ENCODE assay signal across 8 cellular contexts in the genomic region with DNA sequence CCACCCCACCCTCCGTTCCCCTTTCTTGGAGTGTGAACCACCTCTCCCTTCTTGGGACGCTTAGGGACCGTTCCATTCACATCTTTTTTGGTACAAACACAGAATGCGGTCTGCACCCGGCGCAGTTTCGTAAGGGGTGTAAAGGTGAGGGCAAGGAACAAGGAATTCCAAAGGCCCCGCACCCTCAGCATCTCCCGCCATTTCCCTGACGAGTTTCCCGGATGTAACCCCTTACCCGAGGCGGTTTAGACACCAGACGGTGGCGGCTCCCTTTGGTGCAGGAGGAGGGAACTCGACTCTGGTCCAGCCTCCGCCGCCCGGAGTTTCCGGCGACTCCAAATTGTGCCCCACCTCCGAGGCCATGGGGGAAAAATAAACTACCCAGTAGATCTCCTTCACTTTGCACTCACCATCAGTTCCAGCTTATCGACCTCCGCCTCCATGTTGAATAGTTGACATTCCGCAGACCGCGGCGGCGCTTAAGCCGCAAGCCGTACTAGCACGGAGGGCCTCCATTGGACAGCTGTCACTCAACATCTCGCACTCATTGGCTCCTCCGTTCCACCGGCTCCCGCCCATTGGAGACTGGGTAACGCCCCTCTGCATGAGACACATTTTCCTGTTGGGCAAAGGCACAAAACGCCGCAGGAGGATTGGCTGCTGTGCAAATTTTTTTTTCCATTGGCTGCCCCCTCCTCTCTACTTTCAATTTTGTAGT. TPM values are rescaled to one million over a fixed set of nuclear protein-coding genes. Genes with fewer than 3 reads are reported as not detected.
A peak's percentile ranks its signal among the peaks of the same experiment; 100 is the strongest.
DNase-seq lines count a peak whose midpoint lies in the region; FAIRE-seq and TF ChIP-seq lines count a peak whose summit lies in the region.

Gene SKA2 (minus strand): TSS at position 466 of the 718 bp plus-strand sequence. CDS start 23 bp downstream, at position 443.

- under 1% methylated on average over 39 of the region's 39 CpGs for WGBS in prostate gland

- H3K27ac Mint-ChIP-seq in activated naive CD4-positive, alpha-beta T cell treated with anti-CD3 and anti-CD28 coated beads, Interleukin-2, amount 10 ng/mL, durations not matched to agents 7 days and 5 days, result no peak within 1 kb of the TSS

- intact Hi-C loops in prostate gland (cut with DNase I), result loop anchor here (5.0 to 10.0 kb wide), 2 partner anchors 48 to 640 kb away; partner anchors contain the start of genes MTMR4 and TRIM37

- no peaks in the 10 kb centered on the region for H3K9me3 Mint-ChIP-seq in activated naive CD4-positive, alpha-beta T cell treated with anti-CD3 and anti-CD28 coated beads, Interleukin-2, amount 10 ng/mL, durations not matched to agents 7 days and 5 days

- TF ChIP-seq CTCF in cardiac muscle cell (IDR thresholded peaks at IDR 0.05; ENCODE audit: low read depth, low read length) (no peak), prostate gland (IDR thresholded peaks at IDR 0.05) (peak in 1 of 4 experiments; percentile 9)

- peaks cover 74% of the 10 kb centered on the region for H3K4me1 Mint-ChIP-seq in activated naive CD4-positive, alpha-beta T cell treated with anti-CD3 and anti-CD28 coated beads, Interleukin-2, amount 10 ng/mL, durations not matched to agents 7 days and 5 days

- H3K27me3 ChIP-seq in cardiac muscle cell, result no peaks in the 10 kb centered on the region
- H3K27me3 ChIP-seq in prostate gland (replicated peaks; ENCODE audit: insufficient read depth), result no peaks in the 10 kb centered on the region

- H3K9ac ChIP-seq in SK-N-MC (ENCODE audit: insufficient read length), result peak within 1 kb of the TSS; percentile 98

- TF ChIP-seq POLR2A in H54 (IDR thresholded peaks at IDR 0.05; ENCODE audit: low read depth, low read length), result peak; percentile 51
- TF ChIP-seq POLR2A in prostate gland (IDR thresholded peaks at IDR 0.05), result peak; percentile 21

- FAIRE-seq in H54 (lab: Jason Lieb, UNC), result peak; percentile 100

- H3K27ac ChIP-seq in SK-N-MC, result peak within 1 kb of the TSS; percentile 98
- peak within 1 kb of the TSS; percentile 98 for H3K27ac ChIP-seq in cardiac muscle cell
- peak within 1 kb of the TSS; percentile 82 to 86 for H3K27ac ChIP-seq in prostate gland

- no peaks in the 10 kb centered on the region for H3K9me3 ChIP-seq in SK-N-MC (ENCODE audit: low read depth, low read length)
- no peaks in the 10 kb centered on the region for H3K9me3 ChIP-seq in cardiac muscle cell (ENCODE audit: low read depth)
- H3K9me3 ChIP-seq in prostate gland, result no peaks in the 10 kb centered on the region

- H3K4me1 ChIP-seq in cardiac muscle cell (ENCODE audit: low read depth) (peaks cover 17% of the 10 kb centered on the region), prostate gland (replicated peaks) (no peaks in the 10 kb centered on the region)

- H3K4me3 ChIP-seq in SK-N-MC (peak within 1 kb of the TSS; percentile 97), cardiac muscle cell (peak within 1 kb of the TSS; percentile 67), prostate gland (peak within 1 kb of the TSS; percentile 54 to 71)

- CTCF ChIA-PET in activated naive CD4-positive, alpha-beta T cell treated with anti-CD3 and anti-CD28 coated beads, Interleukin-2, amount 10 ng/mL, durations not matched to agents 7 days and 5 days (lab: Charles Lee), result interaction anchor here (1.0 kb wide), 1 partner anchor 55 kb away, joined by 3 read pairs; the partner anchor contains the start of gene SMG8

- H3K36me3 ChIP-seq in SK-N-MC (ENCODE audit: insufficient read depth, low read length) (peaks cover 10% of the 10 kb centered on the region), cardiac muscle cell (no peaks in the 10 kb centered on the region), prostate gland (no peaks in the 10 kb centered on the region)

- no peaks in the 10 kb centered on the region for H3K27me3 Mint-ChIP-seq in activated naive CD4-positive, alpha-beta T cell treated with anti-CD3 and anti-CD28 coated beads, Interleukin-2, amount 10 ng/mL, durations not matched to agents 7 days and 5 days

- no peak for DNase-seq in Daoy (ENCODE audit: low read depth)
- DNase-seq in H54 (ENCODE audit: insufficient read length, low spot score), result peak; percentile 68
- peak; percentile 99 for DNase-seq in LoVo (ENCODE audit: low spot score)
- no peak for DNase-seq in SK-N-MC (ENCODE audit: low read depth, low spot score)
- peak; percentile 98 for DNase-seq in activated naive CD4-positive, alpha-beta T cell treated with anti-CD3 and anti-CD28 coated beads, Interleukin-2, amount 10 ng/mL, durations not matched to agents 7 days and 5 days
- DNase-seq in cardiac muscle cell (ENCODE audit: low read depth in 1 of 2, low spot score in 1 of 2), result peak in 1 of 2 donors; percentile 100
- DNase-seq in prostate gland (ENCODE audit: low spot score), result peak; percentile 97
- no peak for DNase-seq in ureter (ENCODE audit: low spot score)

- H3K36me3 Mint-ChIP-seq in activated naive CD4-positive, alpha-beta T cell treated with anti-CD3 and anti-CD28 coated beads, Interleukin-2, amount 10 ng/mL, durations not matched to agents 7 days and 5 days, result peaks cover 38% of the 10 kb centered on the region

- no peak within 1 kb of the TSS for H3K4me3 Mint-ChIP-seq in activated naive CD4-positive, alpha-beta T cell treated with anti-CD3 and anti-CD28 coated beads, Interleukin-2, amount 10 ng/mL, durations not matched to agents 7 days and 5 days

RNA-seq across cellular contexts. Expression of gene SKA2, which starts in this region (rescaled TPM):
- total RNA-seq in Daoy (2014; rRNA removed; shearing (Covaris generic)), result 110 and 118 TPM in 2 replicates
- total RNA-seq in cardiac muscle cell, result 55.5 and 107 TPM in 2 replicates
- 37.7 and 59.2 TPM in 2 replicates for polyA plus RNA-seq in cardiac muscle cell
- 10 to 100 TPM; 24.5 to 55.0 TPM for total RNA-seq in prostate gland
- 27.6 TPM for total RNA-seq in ureter

Comparison
In these comparisons a context has a peak if more than half of its experiments do, and no peak if none do; other contexts are left out.
1. DNase-seq: peak in H54 (single experiment), LoVo (single experiment), activated naive CD4-positive, alpha-beta T cell treated with anti-CD3 and anti-CD28 coated beads, Interleukin-2, amount 10 ng/mL, durations not matched to agents 7 days and 5 days (single experiment) and prostate gland (single experiment); none in Daoy (single experiment), SK-N-MC (single experiment) and ureter (single experiment).
2. Peak in every context shown above with its lines, with median percentiles within 50 percentile points of each other: H3K27ac ChIP-seq and H3K4me3 ChIP-seq.